In the genomic region with DNA sequence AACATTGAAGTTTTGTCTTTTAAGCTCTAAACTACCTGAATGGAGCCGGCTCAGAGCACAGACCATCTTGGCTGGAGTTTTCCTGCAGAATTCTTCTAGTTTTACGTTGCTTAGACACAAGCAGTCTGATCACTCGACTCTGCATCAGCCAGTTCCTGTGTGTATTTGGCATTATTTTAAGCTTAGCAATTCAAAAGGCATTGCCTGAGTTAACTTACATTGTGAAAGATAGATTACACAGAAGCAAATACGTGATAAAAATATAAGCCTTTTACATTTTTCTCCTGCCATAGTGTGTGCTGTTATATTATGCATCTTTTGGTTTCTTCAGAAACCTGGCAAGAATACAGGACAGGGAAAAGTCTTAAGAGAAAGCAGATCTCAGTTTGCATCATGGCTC, we compare ENCODE assay signal across 25 cellular contexts.
"Had no signal": no experiment of that assay in that cellular context is flagged by ENCODE, and none has a peak within 500 bp of the region (broad histone marks: within the 10 kb centered on the region; RNA-seq: fewer than 3 reads in every experiment).

No MANE protein-coding gene starts in this region.

- H3K9me3 Mint-ChIP-seq: activated naive CD4-positive, alpha-beta T cell treated with anti-CD3 and anti-CD28 coated beads, Interleukin-2, amount 50 U/mL, for 24 hours; activated T-helper 1 cell treated with anti-CD3 and anti-CD28 coated beads, Interleukin-12 subunit alpha, Interleukin-12 subunit beta, Interleukin-2, Interleukin-4 antibody, amounts not matched to agents 30 ng/mL and 10 ng/mL and 1 ng/mL, durations not matched to agents 14 hours and 24 hours and 36 hours; stimulated activated effector memory CD8-positive, alpha-beta T cell treated with anti-CD3 and anti-CD28 coated beads, Interleukin-12 subunit alpha, Interleukin-12 subunit beta, amount 100 ng/mL, for 72 hours; T-helper 2 cell treated with Interferon-gamma antibody and Interleukin-4, amounts not matched to agents 5 μg/mL and 100 μg/mL, for 36 hours; type B pancreatic cell had no signal

- H3K27me3 ChIP-seq: ascending aorta, foreskin keratinocyte, right lobe of liver, stomach, testis, vagina had no signal

- H3K27ac ChIP-seq: ascending aorta, epithelial cell of prostate, foreskin keratinocyte, lower lobe of right lung, right lobe of liver, stomach, testis, vagina, WERI-Rb-1 had no signal

- H3K27me3 Mint-ChIP-seq: activated naive CD4-positive, alpha-beta T cell treated with anti-CD3 and anti-CD28 coated beads, Interleukin-2, amount 50 U/mL, for 24 hours; type B pancreatic cell had no signal

- H3K9me3 ChIP-seq: ascending aorta, lower lobe of right lung, mucosa of descending colon, right lobe of liver, stomach, testis, vagina had no signal

- DNase-seq: activated CD4-positive, alpha-beta T cell treated with anti-CD3 and anti-CD28 coated beads for 1 hour; activated CD4-positive, alpha-beta T cell treated with anti-CD3 and anti-CD28 coated beads, Interleukin-2, amount 50 U/mL, for 1 hour; activated CD8-positive, alpha-beta T cell treated with anti-CD3 and anti-CD28 coated beads, Interleukin-2, amount 10 ng/mL, durations not matched to agents 7 days and 5 days; activated gamma-delta T cell; foreskin keratinocyte; kidney; lower lobe of right lung; mesendoderm; mucosa of descending colon; occipital lobe; right lobe of liver; small intestine; stimulated activated CD4-positive, alpha-beta T cell treated with anti-CD3 and anti-CD28 coated beads, Interleukin-2, amount 100 ng/mL, for 24 hours; stomach; testis; WERI-Rb-1 had no signal

- H3K4me3 ChIP-seq: ascending aorta, lower lobe of right lung, mucosa of descending colon, right lobe of liver, stomach, testis, vagina had no signal

- ATAC-seq: activated CD8-positive, alpha-beta T cell treated with anti-CD3 and anti-CD28 coated beads, Interleukin-2, amount 10 ng/mL, durations not matched to agents 7 days and 5 days; foreskin keratinocyte; left lobe of liver; lower lobe of right lung; mucosa of descending colon; right lobe of liver; stimulated activated effector memory CD8-positive, alpha-beta T cell treated with anti-CD3 and anti-CD28 coated beads, Interleukin-12 subunit alpha, Interleukin-12 subunit beta, amount 100 ng/mL, for 72 hours had no signal

- H3K4me3 Mint-ChIP-seq: activated CD8-positive, alpha-beta T cell treated with anti-CD3 and anti-CD28 coated beads, Interleukin-2, amount 10 ng/mL, durations not matched to agents 7 days and 5 days; activated naive CD4-positive, alpha-beta T cell treated with anti-CD3 and anti-CD28 coated beads, Interleukin-2, amount 50 U/mL, for 24 hours; activated T-helper 1 cell treated with anti-CD3 and anti-CD28 coated beads, Interleukin-12 subunit alpha, Interleukin-12 subunit beta, Interleukin-2, Interleukin-4 antibody, amounts not matched to agents 30 ng/mL and 10 ng/mL and 1 ng/mL, durations not matched to agents 14 hours and 24 hours and 36 hours; stimulated activated effector memory CD8-positive, alpha-beta T cell treated with anti-CD3 and anti-CD28 coated beads, Interleukin-12 subunit alpha, Interleukin-12 subunit beta, amount 100 ng/mL, for 72 hours; T-helper 2 cell treated with Interferon-gamma antibody and Interleukin-4, amounts not matched to agents 5 μg/mL and 100 μg/mL, for 36 hours; type B pancreatic cell had no signal

- H3K4me1 ChIP-seq: ascending aorta, lower lobe of right lung, right lobe of liver, vagina had no signal

- H3K27ac Mint-ChIP-seq: activated CD8-positive, alpha-beta T cell treated with anti-CD3 and anti-CD28 coated beads, Interleukin-2, amount 10 ng/mL, durations not matched to agents 7 days and 5 days; activated naive CD4-positive, alpha-beta T cell treated with anti-CD3 and anti-CD28 coated beads, Interleukin-2, amount 50 U/mL, for 24 hours; stimulated activated effector memory CD8-positive, alpha-beta T cell treated with anti-CD3 and anti-CD28 coated beads, Interleukin-12 subunit alpha, Interleukin-12 subunit beta, amount 100 ng/mL, for 72 hours; T-helper 2 cell treated with Interferon-gamma antibody and Interleukin-4, amounts not matched to agents 5 μg/mL and 100 μg/mL, for 36 hours; type B pancreatic cell had no signal
